ENCODE assay signal across 1 cellular context in genomic region chr19:47561440-47562045, GRCh38.
TF ChIP-seq lines count a peak whose summit lies in the region.

No MANE protein-coding gene starts in this region.

TF ChIP-seq in HepG2, 621 proteins besides CTCF, POLR2A, EP300 and RAD21:
- no peak for TF ChIP-seq ZNF333 (CRISPR knock-in tag; IDR thresholded peaks at IDR 0.05; ENCODE audit: borderline replicate concordance)
- no peak for TF ChIP-seq ZNF430 (CRISPR knock-in tag; IDR thresholded peaks at IDR 0.05)
- TF ChIP-seq ZSCAN25 (CRISPR knock-in tag; IDR thresholded peaks at IDR 0.05) = no peak
- no peak for TF ChIP-seq ZNF235 (CRISPR knock-in tag; IDR thresholded peaks at IDR 0.05; ENCODE audit: borderline replicate concordance)
- no peak for TF ChIP-seq HOXA7 (CRISPR knock-in tag; IDR thresholded peaks at IDR 0.05)
- TF ChIP-seq NCOA5 (CRISPR knock-in tag; IDR thresholded peaks at IDR 0.05) = no peak
- TF ChIP-seq ZNF646 (CRISPR knock-in tag; IDR thresholded peaks at IDR 0.05) = no peak
- TF ChIP-seq USF2 (IDR thresholded peaks at IDR 0.05; ENCODE audit: low read depth, low read length) = no peak
- no peak for TF ChIP-seq USF2 (CRISPR knock-in tag; IDR thresholded peaks at IDR 0.05; ENCODE audit: borderline replicate concordance)
- no peak for TF ChIP-seq ZC3H13 (CRISPR knock-in tag; IDR thresholded peaks at IDR 0.05)
- TF ChIP-seq ZNF576 (CRISPR knock-in tag; IDR thresholded peaks at IDR 0.05) = no peak
- TF ChIP-seq PRDM15 (CRISPR knock-in tag; IDR thresholded peaks at IDR 0.05) = no peak
- TF ChIP-seq ZFYVE20 (CRISPR knock-in tag; IDR thresholded peaks at IDR 0.05; ENCODE audit: borderline replicate concordance, low read depth) = no peak
- TF ChIP-seq MTF2 (CRISPR knock-in tag; IDR thresholded peaks at IDR 0.05; ENCODE audit: borderline replicate concordance) = no peak
